In the genomic region with DNA sequence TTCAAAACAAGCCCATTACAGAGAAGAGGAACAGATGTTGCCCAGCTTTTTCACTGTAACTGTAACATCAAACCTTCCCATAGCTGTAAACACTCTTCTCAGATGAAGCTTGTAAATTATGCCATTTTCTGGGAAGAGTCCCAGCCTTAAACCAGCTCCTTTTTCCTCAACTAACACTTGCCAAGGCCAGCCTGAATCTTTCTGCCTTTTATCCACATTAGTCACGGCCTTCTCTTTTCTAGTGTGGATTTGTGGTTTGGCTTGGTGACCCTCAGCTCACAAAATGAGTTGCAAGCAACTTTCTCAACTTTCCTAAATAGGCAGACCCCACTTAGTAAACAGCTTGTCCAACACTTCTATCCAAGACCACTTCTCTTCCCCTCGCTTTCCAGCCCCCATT, we compare ENCODE assay signal across 8 cellular contexts.
A peak's percentile ranks its signal among the peaks of the same experiment; 100 is the strongest.
DNase-seq lines count a peak whose midpoint lies in the region; ATAC-seq, FAIRE-seq and TF ChIP-seq lines count a peak whose summit lies in the region.

No MANE protein-coding gene starts in this region.

- H2AK5ac ChIP-seq in H9 (ENCODE audit: insufficient read length, low read length): no peak overlapping the region

- no peak overlapping the region for H3K14ac ChIP-seq in H9 (ENCODE audit: insufficient read depth, low read length)

- peak overlapping the region in 2 of 3 experiments; percentile 41 to 52; a peak in 1 of 7 replicates for H3K27ac Mint-ChIP-seq in H9
- peak overlapping the region; percentile 67 for H3K27ac Mint-ChIP-seq in activated T-helper 2 cell treated with anti-CD3 and anti-CD28 coated beads, Interferon-gamma antibody, Interleukin-2, Interleukin-4, amounts not matched to agents 10 μg/mL and 5 μg/mL and 100 μg/mL, durations not matched to agents 14 hours and 24 hours and 36 hours
- H3K27ac Mint-ChIP-seq in stimulated activated naive B cell treated with anti-CD40 and anti-IgM and Interleukin-4, amounts not matched to agents 10 μg/mL and 1 μg/mL and 100 μg/mL, for 72 hours: peak overlapping the region; percentile 48

- no peak overlapping the region for H3K4me3 ChIP-seq in left ventricle myocardium inferior
- H3K4me3 ChIP-seq in Peyer's patch: no peak overlapping the region

- no peak for DNase-seq in H9
- DNase-seq in activated T-helper 2 cell treated with anti-CD3 and anti-CD28 coated beads, Interferon-gamma antibody, Interleukin-2, Interleukin-4, amounts not matched to agents 10 μg/mL and 5 μg/mL and 100 μg/mL, durations not matched to agents 14 hours and 24 hours and 36 hours (ENCODE audit: low spot score): no peak
- no peak for DNase-seq in left ventricle myocardium inferior
- no peak for DNase-seq in stimulated activated naive B cell treated with anti-CD40 and anti-IgM and Interleukin-4, amounts not matched to agents 10 μg/mL and 1 μg/mL and 100 μg/mL, for 72 hours
- no peak for DNase-seq in Peyer's patch
- no peak for DNase-seq in cortex of kidney (lab: John Stamatoyannopoulos, UW)
- no peak for DNase-seq in GM12892 (ENCODE audit: insufficient read length)

- H3K23me2 ChIP-seq in H9 (ENCODE audit: insufficient read length, low read depth, low read length, poor library complexity, severe bottlenecking): no peaks in the 10 kb centered on the region

- H3K27me3 ChIP-seq in H9 (ENCODE audit: insufficient read depth, low read length) (no peaks in the 10 kb centered on the region), left ventricle myocardium inferior (ENCODE audit: low read depth) (peaks cover 10% of the 10 kb centered on the region), Peyer's patch (no peaks in the 10 kb centered on the region)

- H3K9me3 Mint-ChIP-seq in H9: no peaks in the 10 kb centered on the region
- peaks cover 3% of the 10 kb centered on the region for H3K9me3 Mint-ChIP-seq in activated T-helper 2 cell treated with anti-CD3 and anti-CD28 coated beads, Interferon-gamma antibody, Interleukin-2, Interleukin-4, amounts not matched to agents 10 μg/mL and 5 μg/mL and 100 μg/mL, durations not matched to agents 14 hours and 24 hours and 36 hours
- H3K9me3 Mint-ChIP-seq in stimulated activated naive B cell treated with anti-CD40 and anti-IgM and Interleukin-4, amounts not matched to agents 10 μg/mL and 1 μg/mL and 100 μg/mL, for 72 hours: no peaks in the 10 kb centered on the region

- intact Hi-C loops in activated T-helper 2 cell treated with anti-CD3 and anti-CD28 coated beads, Interferon-gamma antibody, Interleukin-2, Interleukin-4, amounts not matched to agents 10 μg/mL and 5 μg/mL and 100 μg/mL, durations not matched to agents 14 hours and 24 hours and 36 hours (cut with micrococcal nuclease): no loop called here
- intact Hi-C loops in left ventricle myocardium inferior (cut with micrococcal nuclease): no loop called here

- H3K79me1 ChIP-seq in H9 (ENCODE audit: insufficient read depth, low read depth, low read length, poor library complexity, severe bottlenecking): no peaks in the 10 kb centered on the region

- no peak overlapping the region for H3K9ac ChIP-seq in H9 (ENCODE audit: extremely low read depth, insufficient read length, low read length)

- H3K23ac ChIP-seq in H9 (ENCODE audit: insufficient read length, low read depth, low read length): no peak overlapping the region

- no peak overlapping the region for H2BK12ac ChIP-seq in H9 (ENCODE audit: insufficient read length, low read depth, low read length)

- H3K4me1 ChIP-seq in H9 (ENCODE audit: insufficient read depth, low read length) (no peaks in the 10 kb centered on the region; the same call in 1 of the 2 replicates), left ventricle myocardium inferior (peaks cover 46% of the 10 kb centered on the region), Peyer's patch (peaks cover 0 to 19% (median 10%) of the 10 kb centered on the region in 4 donors)

- no peak overlapping the region for H3K18ac ChIP-seq in H9 (ENCODE audit: insufficient read length, low read depth, low read length)

- H3K9me3 ChIP-seq in H9 (ENCODE audit: control insufficient read depth, low read depth, low read length) (no peaks in the 10 kb centered on the region), left ventricle myocardium inferior (replicated peaks) (no peaks in the 10 kb centered on the region), Peyer's patch (no peaks in the 10 kb centered on the region)

- H2BK120ac ChIP-seq in H9 (ENCODE audit: low read depth, low read length, poor library complexity, severe bottlenecking): no peak overlapping the region

- no peaks in the 10 kb centered on the region for H3K36me3 ChIP-seq in left ventricle myocardium inferior
- H3K36me3 ChIP-seq in Peyer's patch: no peaks in the 10 kb centered on the region

- H3K4me1 Mint-ChIP-seq in H9: peaks cover 9% of the 10 kb centered on the region in 2 experiments
- H3K4me1 Mint-ChIP-seq in activated T-helper 2 cell treated with anti-CD3 and anti-CD28 coated beads, Interferon-gamma antibody, Interleukin-2, Interleukin-4, amounts not matched to agents 10 μg/mL and 5 μg/mL and 100 μg/mL, durations not matched to agents 14 hours and 24 hours and 36 hours (ENCODE audit: low read depth): peaks cover 49% of the 10 kb centered on the region
- peaks cover 36 to 75% of the 10 kb centered on the region in 2 donors for H3K4me1 Mint-ChIP-seq in stimulated activated naive B cell treated with anti-CD40 and anti-IgM and Interleukin-4, amounts not matched to agents 10 μg/mL and 1 μg/mL and 100 μg/mL, for 72 hours

- H3K36me3 Mint-ChIP-seq in H9 (ENCODE audit: insufficient read depth in 1 of 3, low read depth in 3 of 3): peaks cover 7 to 41% (median 14%) of the 10 kb centered on the region in 3 experiments; a peak in 5 of 7 replicates
- peaks cover 39% of the 10 kb centered on the region for H3K36me3 Mint-ChIP-seq in activated T-helper 2 cell treated with anti-CD3 and anti-CD28 coated beads, Interferon-gamma antibody, Interleukin-2, Interleukin-4, amounts not matched to agents 10 μg/mL and 5 μg/mL and 100 μg/mL, durations not matched to agents 14 hours and 24 hours and 36 hours (ENCODE audit: low read depth)
- H3K36me3 Mint-ChIP-seq in stimulated activated naive B cell treated with anti-CD40 and anti-IgM and Interleukin-4, amounts not matched to agents 10 μg/mL and 1 μg/mL and 100 μg/mL, for 72 hours: peaks cover 14 to 24% of the 10 kb centered on the region in 2 donors

- H3K56ac ChIP-seq in H9 (ENCODE audit: insufficient read length, low read depth, low read length): no peak overlapping the region

- no peak overlapping the region for H2BK5ac ChIP-seq in H9 (ENCODE audit: insufficient read length, low read length)

- H3K79me2 ChIP-seq in H9 (ENCODE audit: insufficient read depth, low read length): no peaks in the 10 kb centered on the region

- no CpG with 5 or more reads among the region's 2 CpGs for WGBS in H9 (ENCODE audit: extremely low coverage, insufficient read length, low lambda C conversion rate)

- H2BK20ac ChIP-seq in H9 (ENCODE audit: low read depth, low read length, poor library complexity, severe bottlenecking): no peak overlapping the region

- ATAC-seq in stimulated activated naive B cell treated with anti-CD40 and anti-IgM and Interleukin-4, amounts not matched to agents 10 μg/mL and 1 μg/mL and 100 μg/mL, for 72 hours (replicated peaks): no peak
- no peak for ATAC-seq in GM21619 (IDR thresholded peaks at IDR 0.05; ENCODE audit: unreplicated experiment)

- no peak overlapping the region for H3K4ac ChIP-seq in H9 (ENCODE audit: low read depth, low read length)

- H4K20me1 ChIP-seq in H9 (ENCODE audit: control insufficient read depth, insufficient read depth, insufficient read length): no peaks in the 10 kb centered on the region

- no peak for FAIRE-seq in GM12892 (lab: Jason Lieb, UNC)

- no peak overlapping the region for H3T11ph ChIP-seq in H9 (ENCODE audit: low read length)

- H2AFZ ChIP-seq in H9 (ENCODE audit: low read length): no peak overlapping the region

- H3K4me3 Mint-ChIP-seq in H9: no peak overlapping the region
- H3K4me3 Mint-ChIP-seq in activated T-helper 2 cell treated with anti-CD3 and anti-CD28 coated beads, Interferon-gamma antibody, Interleukin-2, Interleukin-4, amounts not matched to agents 10 μg/mL and 5 μg/mL and 100 μg/mL, durations not matched to agents 14 hours and 24 hours and 36 hours (ENCODE audit: low read depth): no peak overlapping the region
- peak overlapping the region; percentile 19 to 51 for H3K4me3 Mint-ChIP-seq in stimulated activated naive B cell treated with anti-CD40 and anti-IgM and Interleukin-4, amounts not matched to agents 10 μg/mL and 1 μg/mL and 100 μg/mL, for 72 hours

- TF ChIP-seq POLR2A in Peyer's patch (IDR thresholded peaks at IDR 0.05) (no peak), GM12892 (IDR thresholded peaks at IDR 0.05; ENCODE audit: low read depth, low read length) (no peak)

- H4K8ac ChIP-seq in H9 (replicated peaks; ENCODE audit: insufficient read length, low read depth, low read length): no peak overlapping the region

- TF ChIP-seq CTCF in H9 (conservative IDR thresholded peaks at IDR 0.05) (no peak), left ventricle myocardium inferior (IDR thresholded peaks at IDR 0.05; ENCODE audit: borderline replicate concordance) (no peak), Peyer's patch (IDR thresholded peaks at IDR 0.05) (no peak)

- no peaks in the 10 kb centered on the region for H3K27me3 Mint-ChIP-seq in H9 (ENCODE audit: low read depth)
- no peaks in the 10 kb centered on the region for H3K27me3 Mint-ChIP-seq in activated T-helper 2 cell treated with anti-CD3 and anti-CD28 coated beads, Interferon-gamma antibody, Interleukin-2, Interleukin-4, amounts not matched to agents 10 μg/mL and 5 μg/mL and 100 μg/mL, durations not matched to agents 14 hours and 24 hours and 36 hours (ENCODE audit: low read depth)
- H3K27me3 Mint-ChIP-seq in stimulated activated naive B cell treated with anti-CD40 and anti-IgM and Interleukin-4, amounts not matched to agents 10 μg/mL and 1 μg/mL and 100 μg/mL, for 72 hours: no peaks in the 10 kb centered on the region

- H4K91ac ChIP-seq in H9 (ENCODE audit: insufficient read length, low read depth, low read length): no peak overlapping the region

- no peak overlapping the region for H3K27ac ChIP-seq in H9 (ENCODE audit: insufficient read length, low read depth, low read length)
- peak overlapping the region; percentile 80 for H3K27ac ChIP-seq in left ventricle myocardium inferior (replicated peaks)
- peak overlapping the region in 2 of 4 donors; percentile 23 to 52 for H3K27ac ChIP-seq in Peyer's patch

- no peak overlapping the region for H4K5ac ChIP-seq in H9 (ENCODE audit: insufficient read length, low read depth, low read length)

- H3K4me2 ChIP-seq in H9 (ENCODE audit: insufficient read depth, insufficient read length, low read length): no peak overlapping the region

- H2BK15ac ChIP-seq in H9 (ENCODE audit: low read depth, low read length): no peak overlapping the region

Comparison
In these comparisons a context has a peak if more than half of its experiments do, and no peak if none do; other contexts are left out.
1. H3K4me3 Mint-ChIP-seq: peak in stimulated activated naive B cell treated with anti-CD40 and anti-IgM and Interleukin-4, amounts not matched to agents 10 μg/mL and 1 μg/mL and 100 μg/mL, for 72 hours (2 of 2); none in H9 (0 of 2) and activated T-helper 2 cell treated with anti-CD3 and anti-CD28 coated beads, Interferon-gamma antibody, Interleukin-2, Interleukin-4, amounts not matched to agents 10 μg/mL and 5 μg/mL and 100 μg/mL, durations not matched to agents 14 hours and 24 hours and 36 hours (single experiment).
2. Peak in every context shown above with its lines, with median percentiles within 50 percentile points of each other: H3K27ac Mint-ChIP-seq.